ENCODE assay signal across 8 cellular contexts in the genomic region with DNA sequence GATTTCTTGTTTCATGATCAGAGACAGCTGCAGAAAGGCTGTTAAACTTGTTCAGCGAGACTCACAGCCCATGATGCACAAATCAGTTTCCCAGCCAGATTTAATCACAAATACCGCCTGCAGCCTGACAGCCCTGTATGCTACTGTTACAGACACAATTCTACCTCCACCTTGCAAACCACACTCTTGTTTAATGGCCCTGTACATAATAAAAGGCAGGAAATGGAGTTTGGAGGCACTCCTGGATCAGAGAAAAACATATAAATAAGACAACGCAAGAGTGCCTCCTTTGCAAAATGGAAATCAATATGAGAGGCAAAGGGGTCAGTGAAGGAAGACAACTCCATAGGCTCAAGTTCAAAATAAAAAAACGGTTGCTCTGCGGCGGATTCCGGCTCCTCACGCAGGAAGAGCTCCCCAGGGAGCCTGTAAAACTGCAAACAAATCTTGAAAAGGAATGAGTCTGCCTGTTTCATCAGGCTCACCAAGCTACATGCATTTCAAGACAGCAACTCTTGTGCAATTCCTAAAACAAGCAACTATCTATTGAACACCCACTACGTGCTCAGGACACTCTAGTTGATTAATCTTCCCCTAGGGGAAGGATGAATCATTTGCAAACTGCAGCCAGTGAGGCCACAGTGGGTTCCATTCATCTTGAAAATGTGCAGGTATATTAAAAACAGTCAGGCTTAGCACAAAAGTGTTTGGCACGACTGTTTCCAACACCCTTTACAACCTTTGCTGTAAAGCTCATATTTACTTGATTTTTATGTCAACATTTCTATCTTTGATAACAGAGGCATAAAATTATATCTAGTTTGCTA. TPM values are rescaled to one million over a fixed set of nuclear protein-coding genes. Genes with fewer than 3 reads are reported as not detected.
DNase-seq lines count a peak whose midpoint lies in the region; ATAC-seq and TF ChIP-seq lines count a peak whose summit lies in the region.

No MANE protein-coding gene starts in this region.

- no peak overlapping the region for H3K4me3 Mint-ChIP-seq in activated naive CD4-positive, alpha-beta T cell treated with anti-CD3 and anti-CD28 coated beads, Interleukin-2, amount 10 ng/mL, durations not matched to agents 7 days and 5 days
- H3K4me3 Mint-ChIP-seq in activated CD8-positive, alpha-beta T cell treated with anti-CD3 and anti-CD28 coated beads for 36 hours, result no peak overlapping the region

- peak overlapping the region; percentile 15 for H3K4me3 ChIP-seq in fibroblast of villous mesenchyme (ENCODE audit: low read depth, low read length)

- no peaks in the 10 kb centered on the region for H3K36me3 Mint-ChIP-seq in activated naive CD4-positive, alpha-beta T cell treated with anti-CD3 and anti-CD28 coated beads, Interleukin-2, amount 50 U/mL, for 72 hours
- no peaks in the 10 kb centered on the region for H3K36me3 Mint-ChIP-seq in activated naive CD4-positive, alpha-beta T cell treated with anti-CD3 and anti-CD28 coated beads, Interleukin-2, amount 10 ng/mL, durations not matched to agents 7 days and 5 days
- no peaks in the 10 kb centered on the region for H3K36me3 Mint-ChIP-seq in activated CD8-positive, alpha-beta T cell treated with anti-CD3 and anti-CD28 coated beads for 36 hours (ENCODE audit: low read depth)

- no peak for DNase-seq in activated naive CD4-positive, alpha-beta T cell treated with anti-CD3 and anti-CD28 coated beads, Interleukin-2, amount 50 U/mL, for 72 hours (ENCODE audit: low spot score in 2 of 2)
- DNase-seq in activated naive CD4-positive, alpha-beta T cell treated with anti-CD3 and anti-CD28 coated beads, Interleukin-2, amount 10 ng/mL, durations not matched to agents 7 days and 5 days, result no peak
- peak; percentile 70 for DNase-seq in NOMO-1 treated with DMSO at 0.1 percent for 48 hours (lab: John Stamatoyannopoulos, UW; ENCODE audit: unreplicated experiment)
- peak; percentile 96 for DNase-seq in fibroblast of villous mesenchyme (ENCODE audit: low read depth)
- DNase-seq in stromal cell of bone marrow (ENCODE audit: low read depth), result peak; percentile 75
- no peak for DNase-seq in activated CD8-positive, alpha-beta T cell treated with anti-CD3 and anti-CD28 coated beads for 36 hours
- no peak for DNase-seq in T-helper 1 cell
- DNase-seq in activated CD4-positive, alpha-beta T cell treated with anti-CD3 and anti-CD28 coated beads, Interleukin-2, amount 50 U/mL, for 48 hours, result no peak

- H3K4me1 Mint-ChIP-seq in activated naive CD4-positive, alpha-beta T cell treated with anti-CD3 and anti-CD28 coated beads, Interleukin-2, amount 10 ng/mL, durations not matched to agents 7 days and 5 days, result no peaks in the 10 kb centered on the region
- no peaks in the 10 kb centered on the region for H3K4me1 Mint-ChIP-seq in activated CD8-positive, alpha-beta T cell treated with anti-CD3 and anti-CD28 coated beads for 36 hours (ENCODE audit: low read depth)

- no peaks in the 10 kb centered on the region for H3K9me3 Mint-ChIP-seq in activated naive CD4-positive, alpha-beta T cell treated with anti-CD3 and anti-CD28 coated beads, Interleukin-2, amount 50 U/mL, for 72 hours
- H3K9me3 Mint-ChIP-seq in activated naive CD4-positive, alpha-beta T cell treated with anti-CD3 and anti-CD28 coated beads, Interleukin-2, amount 10 ng/mL, durations not matched to agents 7 days and 5 days, result no peaks in the 10 kb centered on the region
- H3K9me3 Mint-ChIP-seq in activated CD8-positive, alpha-beta T cell treated with anti-CD3 and anti-CD28 coated beads for 36 hours, result no peaks in the 10 kb centered on the region

- ATAC-seq in activated naive CD4-positive, alpha-beta T cell treated with anti-CD3 and anti-CD28 coated beads, Interleukin-2, amount 50 U/mL, for 72 hours, result peak; percentile 24 to 78
- ATAC-seq in activated CD8-positive, alpha-beta T cell treated with anti-CD3 and anti-CD28 coated beads for 36 hours, result no peak

- intact Hi-C loops in activated CD8-positive, alpha-beta T cell treated with anti-CD3 and anti-CD28 coated beads for 36 hours (cut with micrococcal nuclease), result no loop called here

- POLR2A ChIA-PET in activated CD8-positive, alpha-beta T cell treated with anti-CD3 and anti-CD28 coated beads for 36 hours (lab: Charles Lee), result no interaction called here

- H3K27ac Mint-ChIP-seq in activated naive CD4-positive, alpha-beta T cell treated with anti-CD3 and anti-CD28 coated beads, Interleukin-2, amount 50 U/mL, for 72 hours, result no peak overlapping the region
- H3K27ac Mint-ChIP-seq in activated naive CD4-positive, alpha-beta T cell treated with anti-CD3 and anti-CD28 coated beads, Interleukin-2, amount 10 ng/mL, durations not matched to agents 7 days and 5 days, result no peak overlapping the region
- no peak overlapping the region for H3K27ac Mint-ChIP-seq in activated CD8-positive, alpha-beta T cell treated with anti-CD3 and anti-CD28 coated beads for 36 hours

- CTCF ChIA-PET in activated naive CD4-positive, alpha-beta T cell treated with anti-CD3 and anti-CD28 coated beads, Interleukin-2, amount 10 ng/mL, durations not matched to agents 7 days and 5 days (lab: Charles Lee), result no interaction called here
- CTCF ChIA-PET in activated CD8-positive, alpha-beta T cell treated with anti-CD3 and anti-CD28 coated beads for 36 hours (lab: Charles Lee), result no interaction called here

- no peak for TF ChIP-seq CTCF in fibroblast of villous mesenchyme (IDR thresholded peaks at IDR 0.05; ENCODE audit: insufficient read depth, low read depth, low read length)
- TF ChIP-seq CTCF in activated CD8-positive, alpha-beta T cell treated with anti-CD3 and anti-CD28 coated beads for 36 hours (IDR thresholded peaks at IDR 0.05), result no peak

- no peaks in the 10 kb centered on the region for H3K27me3 Mint-ChIP-seq in activated naive CD4-positive, alpha-beta T cell treated with anti-CD3 and anti-CD28 coated beads, Interleukin-2, amount 10 ng/mL, durations not matched to agents 7 days and 5 days
- H3K27me3 Mint-ChIP-seq in activated CD8-positive, alpha-beta T cell treated with anti-CD3 and anti-CD28 coated beads for 36 hours, result no peaks in the 10 kb centered on the region

RNA-seq across cellular contexts. Expression of gene TBC1D8, which starts 37.5 kb away (rescaled TPM):
- total RNA-seq in activated naive CD4-positive, alpha-beta T cell treated with anti-CD3 and anti-CD28 coated beads, Interleukin-2, amount 50 U/mL, for 72 hours, result 10 to 100 TPM in 1 of 2 donors, 1 to 10 TPM in 1; 2.6 to 12.1 TPM
- total RNA-seq in fibroblast of villous mesenchyme, result 10.6 and 13.4 TPM in 2 replicates
- 1 to 10 TPM; 3.2 to 3.3 TPM for total RNA-seq in activated CD8-positive, alpha-beta T cell treated with anti-CD3 and anti-CD28 coated beads for 36 hours

Comparison
In these comparisons a context has a peak if more than half of its experiments do, and no peak if none do; other contexts are left out.
1. DNase-seq: peak in NOMO-1 treated with DMSO at 0.1 percent for 48 hours (single experiment), fibroblast of villous mesenchyme (single experiment) and stromal cell of bone marrow (single experiment); none in activated naive CD4-positive, alpha-beta T cell treated with anti-CD3 and anti-CD28 coated beads, Interleukin-2, amount 50 U/mL, for 72 hours (0 of 2), activated naive CD4-positive, alpha-beta T cell treated with anti-CD3 and anti-CD28 coated beads, Interleukin-2, amount 10 ng/mL, durations not matched to agents 7 days and 5 days (single experiment), activated CD8-positive, alpha-beta T cell treated with anti-CD3 and anti-CD28 coated beads for 36 hours (single experiment), T-helper 1 cell (0 of 5) and activated CD4-positive, alpha-beta T cell treated with anti-CD3 and anti-CD28 coated beads, Interleukin-2, amount 50 U/mL, for 48 hours (0 of 2).